In the genomic region with DNA sequence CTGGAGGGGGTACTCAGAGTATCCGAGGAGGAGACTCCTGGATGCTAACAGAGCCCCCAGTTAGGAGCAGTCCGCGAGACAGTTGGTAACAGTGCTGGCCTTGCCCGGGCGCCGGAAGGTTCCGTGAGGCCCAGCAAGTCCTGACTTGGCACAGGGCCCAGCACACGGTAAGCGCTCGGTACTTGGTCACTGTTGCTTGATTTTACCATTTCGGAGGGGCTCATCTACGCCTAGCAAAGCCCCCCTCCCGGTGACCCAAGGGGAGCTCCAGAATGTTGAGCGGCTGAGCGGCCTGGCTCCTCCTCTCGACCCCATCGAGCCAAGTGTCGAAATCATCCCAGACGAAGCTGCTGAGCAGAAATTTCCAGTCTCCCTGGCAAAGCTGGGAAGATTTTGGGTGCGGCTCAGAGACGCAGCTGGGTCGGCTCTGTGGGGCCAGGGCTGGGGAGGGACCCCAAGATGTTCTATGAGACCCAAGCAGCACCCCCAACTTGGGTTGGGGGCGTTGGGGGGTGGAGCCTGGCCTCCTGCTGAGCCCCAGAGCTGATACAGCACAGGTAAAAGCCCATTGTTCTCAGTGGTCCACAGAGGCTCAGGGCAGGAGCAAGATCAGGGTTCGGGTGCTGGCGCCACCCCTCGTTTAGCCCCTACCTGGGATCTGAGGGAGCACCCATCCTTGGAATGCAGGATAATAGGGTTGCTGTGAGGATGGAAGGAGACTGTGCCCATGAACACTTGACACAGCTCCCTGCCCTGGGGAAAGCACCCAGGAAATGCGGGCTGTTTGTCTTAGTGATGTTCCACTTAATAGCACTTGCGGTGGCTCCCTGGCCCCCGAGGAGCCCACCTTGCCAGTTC, we compare ENCODE assay signal across 8 cellular contexts.
DNase-seq lines count a peak whose midpoint lies in the region; ATAC-seq and TF ChIP-seq lines count a peak whose summit lies in the region.

No MANE protein-coding gene starts in this region.

- no peak for DNase-seq in AG04449 (ENCODE audit: low read depth, low spot score)
- DNase-seq in HEK293T (ENCODE audit: extremely low spot score): peak; percentile 43
- DNase-seq in T-cell: peak in 3 of 34 experiments; percentile 24 to 31 (median 31)
- peak; percentile 14 for DNase-seq in effector CD8-positive, alpha-beta T cell (lab: John Stamatoyannopoulos, UW)
- DNase-seq in lung (ENCODE audit: low spot score): peak; percentile 87
- DNase-seq in substantia nigra (lab: John Stamatoyannopoulos, UW): peak in 44 of 49 donors; percentile 29 to 93 (median 66)
- no peak for DNase-seq in NCI-H1048 (lab: John Stamatoyannopoulos, UW)
- DNase-seq in Karpas-422: no peak

- H3K4me1 ChIP-seq in lung (ENCODE audit: control insufficient read depth in 2 of 2, insufficient read depth in 2 of 2, low read length in 2 of 2) (peaks cover 0 to 22% of the 10 kb centered on the region in 2 donors), Karpas-422 (ENCODE audit: low read length) (no peaks in the 10 kb centered on the region)

- no peaks in the 10 kb centered on the region for H3K9me2 ChIP-seq in Karpas-422 (replicated peaks; ENCODE audit: insufficient read depth, low read length)

- no peak overlapping the region for H3K4me2 ChIP-seq in Karpas-422 (ENCODE audit: low read depth, low read length, poor library complexity, severe bottlenecking)

- H4K20me1 ChIP-seq in Karpas-422 (ENCODE audit: insufficient read depth, low read depth, low read length): no peaks in the 10 kb centered on the region

- H3K4me1 Mint-ChIP-seq in T-cell: peaks cover 33 to 50% (median 46%) of the 10 kb centered on the region in 3 donors

- no peak overlapping the region for H3K9ac ChIP-seq in Karpas-422 (ENCODE audit: low read length)

- no peaks in the 10 kb centered on the region for H3K79me2 ChIP-seq in Karpas-422 (ENCODE audit: low read length)

- POLR2A ChIA-PET in AG04449 (lab: Yijun Ruan, JAX): interaction anchor here (0.6 to 6.6 kb wide), 17 partner anchors 8 to 344 kb away, joined by 3 to 101 read pairs (median 6); partner anchors contain the start of gene IER5L
- POLR2A ChIA-PET in HEK293T (lab: Yijun Ruan, JAX): interaction anchor here (0.7 to 6.2 kb wide), 11 partner anchors 9 to 357 kb away, joined by 3 to 40 read pairs (median 4); partner anchors contain the start of gene IER5L
- POLR2A ChIA-PET in T-cell (lab: Charles Lee): no interaction called here

- peak overlapping the region; percentile 58 to 74 (median 71) for H3K4me3 Mint-ChIP-seq in T-cell

- no peak for TF ChIP-seq CTCF in AG04449 (IDR thresholded peaks at IDR 0.05; ENCODE audit: insufficient read depth, low read length, missing control alignments)
- no peak for TF ChIP-seq CTCF in lung (IDR thresholded peaks at IDR 0.05; ENCODE audit: control extremely low read depth, extremely low read depth)

- no peaks in the 10 kb centered on the region for H3K9me3 Mint-ChIP-seq in T-cell

- H3K4me3 ChIP-seq in AG04449 (ENCODE audit: low read depth, low read length) (peak overlapping the region; percentile 37), lung (peak overlapping the region; percentile 5), Karpas-422 (ENCODE audit: low read length) (no peak overlapping the region)

- H3K27ac ChIP-seq in lung (ENCODE audit: low read depth in 1 of 2, low read length in 1 of 2) (peak overlapping the region; percentile 98 to 99), substantia nigra (ENCODE audit: low read depth, low read length, poor library complexity, severe bottlenecking) (peak overlapping the region; percentile 97), Karpas-422 (ENCODE audit: low read length) (no peak overlapping the region)

- H3K9me3 ChIP-seq in lung (ENCODE audit: control insufficient read depth in 2 of 2, insufficient read depth in 1 of 2, low read length in 1 of 2) (no peaks in the 10 kb centered on the region), Karpas-422 (ENCODE audit: low read length) (no peaks in the 10 kb centered on the region)

- ATAC-seq in T-cell (replicated peaks in 1 of 4) (no peak), lung (ENCODE audit: insufficient read depth, low FRiP score) (peak; percentile 14)

- no peaks in the 10 kb centered on the region for H3K36me3 Mint-ChIP-seq in T-cell

- peak overlapping the region; percentile 77 to 89 for H3K27ac Mint-ChIP-seq in T-cell

- H3K36me3 ChIP-seq in lung (ENCODE audit: control insufficient read depth in 2 of 2, insufficient read depth in 2 of 2, low read length in 2 of 2): no peaks in the 10 kb centered on the region
- no peaks in the 10 kb centered on the region for H3K36me3 ChIP-seq in Karpas-422 (ENCODE audit: insufficient read depth, low read length)

- H2AFZ ChIP-seq in Karpas-422 (ENCODE audit: low read length): no peak overlapping the region

- H3K27me3 ChIP-seq in lung (ENCODE audit: control insufficient read depth, insufficient read depth): no peaks in the 10 kb centered on the region
- H3K27me3 ChIP-seq in Karpas-422 (ENCODE audit: low read length): no peaks in the 10 kb centered on the region

- CTCF ChIA-PET in AG04449 (lab: Yijun Ruan, JAX): interaction anchor here (1.0 to 4.2 kb wide), 8 partner anchors 19 to 352 kb away, joined by 4 to 20 read pairs (median 8); no protein-coding TSS in a partner anchor
- CTCF ChIA-PET in HEK293T (lab: Yijun Ruan, JAX): interaction anchor here (0.8 kb wide), 1 partner anchor 1152 kb away, joined by 3 read pairs; no protein-coding TSS in a partner anchor
- CTCF ChIA-PET in T-cell (lab: Charles Lee): no interaction called here

- H3K27me3 Mint-ChIP-seq in T-cell: peaks cover 0 to 8% of the 10 kb centered on the region in 2 donors

- WGBS in lung, 2 donors: 17 to 22% methylated on average over 28 to 29 of the region's 29 CpGs

TF ChIP-seq in HEK293T, 16 proteins besides CTCF, POLR2A, EP300 and RAD21:
- no peak for TF ChIP-seq SUZ12 (IDR thresholded peaks at IDR 0.05)
- no peak for TF ChIP-seq FOXK2 (IDR thresholded peaks at IDR 0.05)
- no peak for TF ChIP-seq PKNOX1 (IDR thresholded peaks at IDR 0.05)
- TF ChIP-seq ELF4 (IDR thresholded peaks at IDR 0.05): no peak
- TF ChIP-seq ZNF384 (IDR thresholded peaks at IDR 0.05): no peak
- no peak for TF ChIP-seq CTBP1 (IDR thresholded peaks at IDR 0.05; ENCODE audit: borderline replicate concordance)
- no peak for TF ChIP-seq TARDBP (IDR thresholded peaks at IDR 0.05)
- TF ChIP-seq ARNT (IDR thresholded peaks at IDR 0.05): no peak
- no peak for TF ChIP-seq SP1 (IDR thresholded peaks at IDR 0.05)
- TF ChIP-seq LEF1 (IDR thresholded peaks at IDR 0.05; ENCODE audit: borderline replicate concordance): no peak

Comparison
In these comparisons a context has a peak if more than half of its experiments do, and no peak if none do; other contexts are left out.
1. DNase-seq: peak in HEK293T (single experiment), effector CD8-positive, alpha-beta T cell (single experiment), lung (single experiment) and substantia nigra (44 of 49); none in AG04449 (single experiment), NCI-H1048 (single experiment) and Karpas-422 (single experiment).
2. CTCF ChIA-PET loops: an anchor here in AG04449 (1.0 to 4.2 kb wide) and HEK293T (0.8 kb wide); none called in T-cell.
3. POLR2A ChIA-PET loops: an anchor here in AG04449 (0.6 to 6.6 kb wide) and HEK293T (0.7 to 6.2 kb wide); none called in T-cell.